Comparison of ENCODE assay signal across 1 cellular context in the genomic region with DNA sequence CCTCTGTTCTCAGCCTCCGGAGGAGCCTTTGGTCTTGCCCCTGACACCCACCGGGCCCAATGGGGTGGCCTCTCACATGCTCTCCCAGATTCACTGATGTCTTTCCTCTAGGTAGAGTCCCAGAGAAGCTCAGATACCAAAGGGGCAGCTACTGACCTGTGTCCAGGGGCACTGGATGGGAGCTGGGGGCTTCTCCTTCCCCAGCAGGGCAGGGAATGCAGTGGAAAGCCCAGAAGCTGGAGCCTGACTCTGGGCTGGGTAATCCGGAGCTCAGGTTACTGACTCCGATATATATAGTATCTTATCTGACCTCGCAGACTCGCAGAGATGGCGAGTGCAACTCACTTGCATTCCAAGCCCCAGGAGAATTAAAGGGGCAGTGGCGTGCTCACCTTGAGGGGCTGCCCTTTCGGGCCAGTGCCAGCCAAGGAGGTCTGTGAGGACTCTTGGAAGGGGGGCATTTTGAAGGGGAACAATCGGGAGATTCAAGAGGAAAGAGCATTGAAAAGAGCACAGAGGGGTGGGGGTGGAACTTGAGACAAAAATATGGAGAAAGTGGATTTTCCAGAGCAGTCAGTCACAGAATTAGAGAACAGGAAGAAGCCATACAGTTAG.
TF ChIP-seq lines count a peak whose summit lies in the region.

No MANE protein-coding gene starts in this region.

TF ChIP-seq in WTC11, 78 proteins besides CTCF, POLR2A, EP300 and RAD21 (continued from another document):
- TF ChIP-seq, protein P1, sequence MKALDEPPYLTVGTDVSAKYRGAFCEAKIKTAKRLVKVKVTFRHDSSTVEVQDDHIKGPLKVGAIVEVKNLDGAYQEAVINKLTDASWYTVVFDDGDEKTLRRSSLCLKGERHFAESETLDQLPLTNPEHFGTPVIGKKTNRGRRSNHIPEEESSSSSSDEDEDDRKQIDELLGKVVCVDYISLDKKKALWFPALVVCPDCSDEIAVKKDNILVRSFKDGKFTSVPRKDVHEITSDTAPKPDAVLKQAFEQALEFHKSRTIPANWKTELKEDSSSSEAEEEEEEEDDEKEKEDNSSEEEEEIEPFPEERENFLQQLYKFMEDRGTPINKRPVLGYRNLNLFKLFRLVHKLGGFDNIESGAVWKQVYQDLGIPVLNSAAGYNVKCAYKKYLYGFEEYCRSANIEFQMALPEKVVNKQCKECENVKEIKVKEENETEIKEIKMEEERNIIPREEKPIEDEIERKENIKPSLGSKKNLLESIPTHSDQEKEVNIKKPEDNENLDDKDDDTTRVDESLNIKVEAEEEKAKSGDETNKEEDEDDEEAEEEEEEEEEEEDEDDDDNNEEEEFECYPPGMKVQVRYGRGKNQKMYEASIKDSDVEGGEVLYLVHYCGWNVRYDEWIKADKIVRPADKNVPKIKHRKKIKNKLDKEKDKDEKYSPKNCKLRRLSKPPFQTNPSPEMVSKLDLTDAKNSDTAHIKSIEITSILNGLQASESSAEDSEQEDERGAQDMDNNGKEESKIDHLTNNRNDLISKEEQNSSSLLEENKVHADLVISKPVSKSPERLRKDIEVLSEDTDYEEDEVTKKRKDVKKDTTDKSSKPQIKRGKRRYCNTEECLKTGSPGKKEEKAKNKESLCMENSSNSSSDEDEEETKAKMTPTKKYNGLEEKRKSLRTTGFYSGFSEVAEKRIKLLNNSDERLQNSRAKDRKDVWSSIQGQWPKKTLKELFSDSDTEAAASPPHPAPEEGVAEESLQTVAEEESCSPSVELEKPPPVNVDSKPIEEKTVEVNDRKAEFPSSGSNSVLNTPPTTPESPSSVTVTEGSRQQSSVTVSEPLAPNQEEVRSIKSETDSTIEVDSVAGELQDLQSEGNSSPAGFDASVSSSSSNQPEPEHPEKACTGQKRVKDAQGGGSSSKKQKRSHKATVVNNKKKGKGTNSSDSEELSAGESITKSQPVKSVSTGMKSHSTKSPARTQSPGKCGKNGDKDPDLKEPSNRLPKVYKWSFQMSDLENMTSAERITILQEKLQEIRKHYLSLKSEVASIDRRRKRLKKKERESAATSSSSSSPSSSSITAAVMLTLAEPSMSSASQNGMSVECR (CRISPR knock-in tag; IDR thresholded peaks at IDR 0.05; ENCODE audit: borderline replicate concordance): no peak
- TF ChIP-seq SOX15 (CRISPR knock-in tag; IDR thresholded peaks at IDR 0.05) (no peak), MYBL2 (CRISPR knock-in tag; IDR thresholded peaks at IDR 0.05) (no peak), ELF4 (CRISPR knock-in tag; IDR thresholded peaks at IDR 0.05; ENCODE audit: low read depth) (no peak)
- TF ChIP-seq, protein P2, sequence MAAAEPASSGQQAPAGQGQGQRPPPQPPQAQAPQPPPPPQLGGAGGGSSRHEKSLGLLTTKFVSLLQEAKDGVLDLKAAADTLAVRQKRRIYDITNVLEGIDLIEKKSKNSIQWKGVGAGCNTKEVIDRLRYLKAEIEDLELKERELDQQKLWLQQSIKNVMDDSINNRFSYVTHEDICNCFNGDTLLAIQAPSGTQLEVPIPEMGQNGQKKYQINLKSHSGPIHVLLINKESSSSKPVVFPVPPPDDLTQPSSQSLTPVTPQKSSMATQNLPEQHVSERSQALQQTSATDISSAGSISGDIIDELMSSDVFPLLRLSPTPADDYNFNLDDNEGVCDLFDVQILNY (CRISPR knock-in tag; IDR thresholded peaks at IDR 0.05): no peak
- TF ChIP-seq, protein P3, sequence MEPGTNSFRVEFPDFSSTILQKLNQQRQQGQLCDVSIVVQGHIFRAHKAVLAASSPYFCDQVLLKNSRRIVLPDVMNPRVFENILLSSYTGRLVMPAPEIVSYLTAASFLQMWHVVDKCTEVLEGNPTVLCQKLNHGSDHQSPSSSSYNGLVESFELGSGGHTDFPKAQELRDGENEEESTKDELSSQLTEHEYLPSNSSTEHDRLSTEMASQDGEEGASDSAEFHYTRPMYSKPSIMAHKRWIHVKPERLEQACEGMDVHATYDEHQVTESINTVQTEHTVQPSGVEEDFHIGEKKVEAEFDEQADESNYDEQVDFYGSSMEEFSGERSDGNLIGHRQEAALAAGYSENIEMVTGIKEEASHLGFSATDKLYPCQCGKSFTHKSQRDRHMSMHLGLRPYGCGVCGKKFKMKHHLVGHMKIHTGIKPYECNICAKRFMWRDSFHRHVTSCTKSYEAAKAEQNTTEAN (CRISPR knock-in tag; IDR thresholded peaks at IDR 0.05): no peak
